In genomic region chr1:236959112-236959511, GRCh38 we compare ENCODE assay signal across 3 cellular contexts.
TF ChIP-seq lines count a peak whose summit lies in the region.

No MANE protein-coding gene starts in this region.

TF ChIP-seq in A549, 52 proteins besides CTCF, POLR2A, EP300 and RAD21 (continued from another document):
- TF ChIP-seq FOSL2 (IDR thresholded peaks at IDR 0.05) (no peak), FOSL2 (CRISPR knock-in tag; IDR thresholded peaks at IDR 0.05) (no peak), USF2 (IDR thresholded peaks at IDR 0.05) (no peak)

TF ChIP-seq in HEK293, 187 proteins besides CTCF, POLR2A, EP300 and RAD21 (continued from another document and continues in another):
- TF ChIP-seq PRDM6 (tag by site-specific recombination; IDR thresholded peaks at IDR 0.05) = no peak
- peak; percentile 24; the same call in 1 of the 2 replicates for TF ChIP-seq ZNF629 (tag by site-specific recombination; IDR thresholded peaks at IDR 0.05)
- no peak for TF ChIP-seq ZBTB7A (tag by site-specific recombination; IDR thresholded peaks at IDR 0.05; ENCODE audit: low read depth)
- TF ChIP-seq ZBTB17 (tag by site-specific recombination; IDR thresholded peaks at IDR 0.05) = no peak
- no peak for TF ChIP-seq HIC1 (tag by site-specific recombination; IDR thresholded peaks at IDR 0.05)
- no peak for TF ChIP-seq ZSCAN4 (tag by site-specific recombination; IDR thresholded peaks at IDR 0.05)
- peak; percentile 47; the same call in 1 of the 2 replicates for TF ChIP-seq ZNF433 (tag by site-specific recombination; IDR thresholded peaks at IDR 0.05; ENCODE audit: low read depth)
- no peak for TF ChIP-seq KLF16 (tag by site-specific recombination; IDR thresholded peaks at IDR 0.05)
- no peak for TF ChIP-seq ZNF184 (tag by site-specific recombination; IDR thresholded peaks at IDR 0.05)
- no peak for TF ChIP-seq ZNF791 (tag by site-specific recombination; IDR thresholded peaks at IDR 0.05)
- no peak for TF ChIP-seq ZNF76 (tag by site-specific recombination; IDR thresholded peaks at IDR 0.05; ENCODE audit: borderline replicate concordance, low read depth)
- TF ChIP-seq ZBTB44 (tag by site-specific recombination; IDR thresholded peaks at IDR 0.05) = no peak
- TF ChIP-seq ZNF707 (tag by site-specific recombination; IDR thresholded peaks at IDR 0.05) = no peak
- TF ChIP-seq MZF1 (tag by site-specific recombination; IDR thresholded peaks at IDR 0.05; ENCODE audit: borderline replicate concordance) = no peak

TF ChIP-seq in IMR-90, 13 proteins besides CTCF, POLR2A, EP300 and RAD21 (continued from another document):
- TF ChIP-seq USF2 (IDR thresholded peaks at IDR 0.05; ENCODE audit: low read depth, low read length) = no peak
- no peak for TF ChIP-seq MAZ (IDR thresholded peaks at IDR 0.05; ENCODE audit: borderline replicate concordance, low read depth, low read length)
- no peak for TF ChIP-seq ELK1 (IDR thresholded peaks at IDR 0.05; ENCODE audit: borderline replicate concordance, low read depth, low read length)
- no peak for TF ChIP-seq MXI1 (IDR thresholded peaks at IDR 0.05; ENCODE audit: borderline replicate concordance, low read depth, low read length)
- no peak for TF ChIP-seq RCOR1 (IDR thresholded peaks at IDR 0.05; ENCODE audit: insufficient replicate concordance, low read length)
- no peak for TF ChIP-seq MAFK (IDR thresholded peaks at IDR 0.05; ENCODE audit: low read depth, low read length)
TF ChIP-seq in IMR-90: peak in this region for 0.
